8 cellular contexts compared by ENCODE assay signal in genomic region chr12:55728932-55729591, GRCh38. TPM values are rescaled to one million over a fixed set of nuclear protein-coding genes. Genes with fewer than 3 reads are reported as not detected.
A peak's percentile ranks its signal among the peaks of the same experiment; 100 is the strongest.
DNase-seq lines count a peak whose midpoint lies in the region; ATAC-seq and TF ChIP-seq lines count a peak whose summit lies in the region.

CD63 (minus strand) TSS chr12:55729009; CDS start chr12:55728341, 668 bp downstream.

- TF ChIP-seq CTCF in coronary artery (IDR thresholded peaks at IDR 0.05): no peak

- ATAC-seq in GM18505 (IDR thresholded peaks at IDR 0.05; ENCODE audit: unreplicated experiment) (peak; percentile 69), HG02938 (IDR thresholded peaks at IDR 0.05; ENCODE audit: unreplicated experiment) (peak; percentile 52)

- H3K27ac ChIP-seq in coronary artery: peak within 1 kb of the TSS; percentile 96 to 98

- TF ChIP-seq POLR2A in GM18505 (IDR thresholded peaks at IDR 0.05; ENCODE audit: borderline replicate concordance, extremely low read depth, insufficient read depth, insufficient read length): peak; percentile 74

- peak; percentile 77 for DNase-seq in A172 (ENCODE audit: low spot score)
- peak; percentile 83 for DNase-seq in NCI-H2227 (lab: John Stamatoyannopoulos, UW; ENCODE audit: unreplicated experiment)
- DNase-seq in activated CD4-positive, alpha-beta T cell treated with anti-CD3 and anti-CD28 coated beads for 4 hours: peak; percentile 66 to 78
- DNase-seq in coronary artery (ENCODE audit: low spot score): peak; percentile 95
- peak; percentile 92 for DNase-seq in left kidney (ENCODE audit: low read depth, low spot score)
- peak; percentile 76 for DNase-seq in stimulated activated CD4-positive, alpha-beta T cell treated with anti-CD3 and anti-CD28 coated beads, Interleukin-1b, Interleukin-23, amount 100 ng/mL, for 48 hours

- H3K4me3 ChIP-seq in coronary artery: peak within 1 kb of the TSS; percentile 95

RNA-seq across cellular contexts. Expression of gene CD63, which starts in this region (rescaled TPM):
- total RNA-seq in A172 (2014; rRNA removed; shearing (Covaris generic)): 1,213 and 1,362 TPM in 2 replicates

Comparison
In these comparisons a context has a peak if more than half of its experiments do, and no peak if none do; other contexts are left out.
1. Peak in every context shown above with its lines: DNase-seq, ATAC-seq, H3K4me3 ChIP-seq and H3K27ac ChIP-seq.